17 cellular contexts compared by ENCODE assay signal in genomic region chr10:96880575-96880974, GRCh38. TPM values are rescaled to one million over a fixed set of nuclear protein-coding genes. Genes with fewer than 3 reads are reported as not detected.
DNase-seq lines count a peak whose midpoint lies in the region; ATAC-seq, FAIRE-seq and TF ChIP-seq lines count a peak whose summit lies in the region.
"Had no signal": no experiment of that assay in that cellular context is flagged by ENCODE, and none has a peak within 500 bp of the region (broad histone marks: within the 10 kb centered on the region; RNA-seq: fewer than 3 reads in every experiment).

No MANE protein-coding gene starts in this region.

- CTCF ChIA-PET in A549 (lab: Yijun Ruan, JAX), result no interaction called here

- no peak for TF ChIP-seq RAD21 in A549 (conservative IDR thresholded peaks at IDR 0.05 in 1 of 2, IDR thresholded peaks at IDR 0.05 in 1 of 2)

- no peak overlapping the region for H2BK5ac ChIP-seq in trophoblast cell (ENCODE audit: low read depth, low read length, poor library complexity)

- no peak overlapping the region for H2BK120ac ChIP-seq in trophoblast cell (ENCODE audit: insufficient read depth, low read length, poor library complexity)

- H3K23ac ChIP-seq in trophoblast cell (ENCODE audit: low read length), result no peak overlapping the region

- no peak for TF ChIP-seq CTCF in A549 (IDR thresholded peaks at IDR 0.05)
- TF ChIP-seq CTCF in chondrocyte (IDR thresholded peaks at IDR 0.05), result no peak
- TF ChIP-seq CTCF in lower lobe of right lung (IDR thresholded peaks at IDR 0.05), result no peak

- H3K36me3 ChIP-seq in GM23248 (ENCODE audit: low read depth), result no peaks in the 10 kb centered on the region
- H3K36me3 ChIP-seq in trophoblast cell (ENCODE audit: control insufficient read depth in 1 of 2, insufficient read depth in 2 of 2, low read length in 2 of 2), result peaks cover 0 to 3% of the 10 kb centered on the region in 2 experiments
- no peaks in the 10 kb centered on the region for H3K36me3 ChIP-seq in lower lobe of right lung
- H3K36me3 ChIP-seq: BE2C had no signal

- 0 out of 2 replicates have a peak, but pooled peaks cover 5% of the 10 kb centered on the region for H3F3A ChIP-seq in GM23248 (ENCODE audit: insufficient read depth)

- H3K9me2 ChIP-seq in GM23248 (ENCODE audit: insufficient read depth), result no peaks in the 10 kb centered on the region

- H3K4me1 ChIP-seq in A549 (peaks cover 11% of the 10 kb centered on the region), GM23248 (ENCODE audit: insufficient read depth) (no peaks in the 10 kb centered on the region), trophoblast cell (ENCODE audit: control insufficient read depth in 1 of 2, insufficient read depth in 2 of 2, low read length in 2 of 2) (no peaks in the 10 kb centered on the region), lower lobe of right lung (peaks cover 14% of the 10 kb centered on the region)
- H3K4me1 ChIP-seq: BE2C had no signal

- peaks cover 43% of the 10 kb centered on the region for H3K4me1 Mint-ChIP-seq in chondrocyte (ENCODE audit: low read depth)
- H3K4me1 Mint-ChIP-seq in activated T-helper 17 cell treated with anti-CD3 and anti-CD28 coated beads, Interleukin-2, amount 50 U/mL, for 72 hours, result peaks cover 7% of the 10 kb centered on the region

- no peak overlapping the region for H4K91ac ChIP-seq in trophoblast cell (ENCODE audit: low read depth, low read length)

- peaks cover 33% of the 10 kb centered on the region for H4K20me1 ChIP-seq in GM23248 (ENCODE audit: insufficient read depth)

- no peak for FAIRE-seq in A549 (lab: Jason Lieb, UNC)
- FAIRE-seq: GM12892, H54, HepG2, HTR-8/SVneo had no signal

- no peak overlapping the region for H4K8ac ChIP-seq in trophoblast cell (ENCODE audit: low read depth, low read length)

- H3K36me3 Mint-ChIP-seq in chondrocyte (ENCODE audit: low read depth), result no peaks in the 10 kb centered on the region
- H3K36me3 Mint-ChIP-seq in activated T-helper 17 cell treated with anti-CD3 and anti-CD28 coated beads, Interleukin-2, amount 50 U/mL, for 72 hours (ENCODE audit: low read depth), result no peaks in the 10 kb centered on the region

- DNase-seq in A549 (ENCODE audit: low read depth in 1 of 2, low spot score in 1 of 2) (no peak), GM23248 (peak; percentile 1), chondrocyte (ENCODE audit: low spot score) (no peak), trophoblast cell (no peak), UCSD-AML1 (lab: John Stamatoyannopoulos, UW; ENCODE audit: unreplicated experiment) (no peak), lower lobe of right lung (no peak)
- DNase-seq: BE2C; CD4-positive, alpha-beta memory T cell; DND-41; GDM1 had no signal

- peak overlapping the region; percentile 33 for H3K4ac ChIP-seq in trophoblast cell (ENCODE audit: low read depth, low read length)

- ATAC-seq in A549 (no peak), lower lobe of right lung (no peak)
- ATAC-seq in activated T-helper 17 cell treated with anti-CD3 and anti-CD28 coated beads, Interleukin-2, amount 50 U/mL, for 72 hours (replicated peaks), result no peak
- ATAC-seq: HCT116, HepG2 had no signal

- no peaks in the 10 kb centered on the region for H3K27me3 ChIP-seq in GM23248 (replicated peaks; ENCODE audit: insufficient read depth)
- no peaks in the 10 kb centered on the region for H3K27me3 ChIP-seq in trophoblast cell (ENCODE audit: insufficient read depth, low read length)
- no peaks in the 10 kb centered on the region for H3K27me3 ChIP-seq in lower lobe of right lung (ENCODE audit: low read depth)
- H3K27me3 ChIP-seq: BE2C had no signal

- TF ChIP-seq POLR2A in A549 (IDR thresholded peaks at IDR 0.05; ENCODE audit: low read length), result no peak

- intact Hi-C loops in lower lobe of right lung (cut with DNase I), result no loop called here

- no peak overlapping the region for H3K4me3 ChIP-seq in A549
- H3K4me3 ChIP-seq in GM23248, result no peak overlapping the region
- H3K4me3 ChIP-seq in trophoblast cell (ENCODE audit: low read depth, low read length), result no peak overlapping the region
- H3K4me3 ChIP-seq in lower lobe of right lung, result no peak overlapping the region

- POLR2A ChIA-PET in A549 (lab: Yijun Ruan, JAX), result no interaction called here

- no peaks in the 10 kb centered on the region for H3K9me3 Mint-ChIP-seq in chondrocyte (ENCODE audit: low read depth)
- H3K9me3 Mint-ChIP-seq in activated T-helper 17 cell treated with anti-CD3 and anti-CD28 coated beads, Interleukin-2, amount 50 U/mL, for 72 hours, result no peaks in the 10 kb centered on the region

- no peak overlapping the region for H3K14ac ChIP-seq in trophoblast cell (ENCODE audit: low read length)

- H3K9ac ChIP-seq in GM23248 (no peak overlapping the region), trophoblast cell (ENCODE audit: low read length) (no peak overlapping the region)

- H2AK5ac ChIP-seq in trophoblast cell (ENCODE audit: low read length), result no peak overlapping the region

- H2AFZ ChIP-seq in GM23248 (no peak overlapping the region), trophoblast cell (ENCODE audit: insufficient read depth, low read length, poor library complexity) (no peak overlapping the region)

- H3K27ac ChIP-seq in A549 (no peak overlapping the region), GM23248 (no peak overlapping the region), trophoblast cell (ENCODE audit: low read depth, low read length) (no peak overlapping the region), lower lobe of right lung (no peak overlapping the region)
- H3K27ac ChIP-seq: C4-2B had no signal

- peaks cover 100% of the 10 kb centered on the region for H3K79me2 ChIP-seq in GM23248 (ENCODE audit: insufficient read depth)
- H3K79me2 ChIP-seq in trophoblast cell (ENCODE audit: control insufficient read depth, insufficient read depth, low read length, poor library complexity), result peaks cover 3% of the 10 kb centered on the region

- H3K27ac Mint-ChIP-seq in chondrocyte (ENCODE audit: unreplicated experiment), result peak overlapping the region; percentile 9
- H3K27ac Mint-ChIP-seq in activated T-helper 17 cell treated with anti-CD3 and anti-CD28 coated beads, Interleukin-2, amount 50 U/mL, for 72 hours, result no peak overlapping the region
- H3K27ac Mint-ChIP-seq: CD4-positive, alpha-beta memory T cell had no signal

- WGBS in A549 (ENCODE audit: missing lambda C conversion rate), result 89% methylated on average over 2 of the region's 2 CpGs
- WGBS in GM23248 (ENCODE audit: low coverage in 1 of 2, low lambda C conversion rate in 2 of 2, missing lambda C conversion rate in 2 of 2), 2 experiments, result 95 to 98% methylated on average over 2 of the region's 2 CpGs
- no CpG with 5 or more reads among the region's 2 CpGs for WGBS in trophoblast cell (ENCODE audit: extremely low coverage, insufficient coverage, insufficient read length)

- no peaks in the 10 kb centered on the region for H3K27me3 Mint-ChIP-seq in chondrocyte (ENCODE audit: low read depth)
- no peaks in the 10 kb centered on the region for H3K27me3 Mint-ChIP-seq in activated T-helper 17 cell treated with anti-CD3 and anti-CD28 coated beads, Interleukin-2, amount 50 U/mL, for 72 hours
- H3K27me3 Mint-ChIP-seq: CD4-positive, alpha-beta memory T cell had no signal

- H3K4me3 Mint-ChIP-seq in chondrocyte (ENCODE audit: unreplicated experiment), result no peak overlapping the region
- no peak overlapping the region for H3K4me3 Mint-ChIP-seq in activated T-helper 17 cell treated with anti-CD3 and anti-CD28 coated beads, Interleukin-2, amount 50 U/mL, for 72 hours
- H3K4me3 Mint-ChIP-seq: CD4-positive, alpha-beta memory T cell had no signal

- TF ChIP-seq EP300 in A549 (IDR thresholded peaks at IDR 0.05), result no peak

- H2BK12ac ChIP-seq in trophoblast cell (ENCODE audit: low read length), result no peak overlapping the region

- H3K4me2 ChIP-seq in A549 (no peak overlapping the region), GM23248 (ENCODE audit: unreplicated experiment) (no peak overlapping the region), trophoblast cell (ENCODE audit: low read length) (no peak overlapping the region)

- no peaks in the 10 kb centered on the region for H3K9me3 ChIP-seq in A549
- H3K9me3 ChIP-seq in GM23248 (ENCODE audit: low read depth), result no peaks in the 10 kb centered on the region
- H3K9me3 ChIP-seq in trophoblast cell (ENCODE audit: insufficient read depth, low read depth, low read length), result no peaks in the 10 kb centered on the region
- no peaks in the 10 kb centered on the region for H3K9me3 ChIP-seq in lower lobe of right lung
- H3K9me3 ChIP-seq: BE2C had no signal

- in situ Hi-C loops in GM23248 (cut with MboI), result no loop called here

- H4K12ac ChIP-seq in trophoblast cell (ENCODE audit: low read depth, low read length), result no peak overlapping the region

- H3K18ac ChIP-seq in trophoblast cell (ENCODE audit: low read length), result no peak overlapping the region

- H3K79me1 ChIP-seq in trophoblast cell (ENCODE audit: low read length), result no peaks in the 10 kb centered on the region

TF ChIP-seq in A549, 52 proteins besides CTCF, POLR2A, EP300 and RAD21:
- TF ChIP-seq SREBF2 (IDR thresholded peaks at IDR 0.05) (no peak), HEYL (CRISPR knock-in tag; IDR thresholded peaks at IDR 0.05) (no peak), TP53 (CRISPR knock-in tag; IDR thresholded peaks at IDR 0.05) (no peak), FOSL2 (IDR thresholded peaks at IDR 0.05) (no peak), FOSL2 (CRISPR knock-in tag; IDR thresholded peaks at IDR 0.05) (peak; percentile 45), HOXB13 (CRISPR knock-in tag; IDR thresholded peaks at IDR 0.05; ENCODE audit: low read depth) (no peak), JUN (IDR thresholded peaks at IDR 0.05) (no peak)

RNA-seq across cellular contexts. Expression of gene LCOR, which starts 48.5 kb away (rescaled TPM):
- polyA plus RNA-seq in A549 (2011; rRNA removed) (17.6 TPM in 2 replicates), A549 (2017; fragmentation: RNase III; extraction: RNeasy Plus Mini Kit Qiagen cat#74134 plus additional on column Dnase treatment) (4.8 to 6.9 TPM (median 6.4 TPM) in 3 replicates), GM23248 (2016; fragmentation: Nextera tagmentation; extraction: Ambion mirVana) (9.4 and 14.8 TPM in 2 replicates)
- polyA plus RNA-seq in A549 (2012; cell fraction: cytosol; rRNA removed), result 2.2 and 6.9 TPM in 2 replicates
- polyA plus RNA-seq in A549 (2012; cell fraction: nucleus; rRNA removed), result 1.3 and 2.9 TPM in 2 replicates
- 35.5 and 41.7 TPM in 2 replicates for polyA minus RNA-seq in A549 (2011; rRNA and poly(A)+ RNA removed)
- total RNA-seq in GM23248 (2014; rRNA removed; shearing (Covaris generic)), result 9.1 and 12.9 TPM in 2 replicates
- total RNA-seq in chondrocyte (27.9 to 37.2 TPM (median 29.4 TPM) in 3 replicates), lower lobe of right lung (34.7 TPM)
- 28.6 and 28.8 TPM in 2 replicates for polyA plus RNA-seq in trophoblast cell (2013)
- total RNA-seq in activated T-helper 17 cell treated with anti-CD3 and anti-CD28 coated beads, Interleukin-2, amount 50 U/mL, for 72 hours, result 10 to 100 TPM; 25.5 to 29.6 TPM
